In genomic region chr1:161089938-161090337, GRCh38 we compare ENCODE assay signal across 1 cellular context.
TF ChIP-seq lines count a peak whose summit lies in the region.

No MANE protein-coding gene starts in this region.

TF ChIP-seq in H1, 55 proteins besides CTCF, POLR2A, EP300 and RAD21:
- TF ChIP-seq HDAC2 (IDR thresholded peaks at IDR 0.05; ENCODE audit: borderline replicate concordance in 1 of 2, low read depth in 2 of 2, low read length in 2 of 2) (no peak), ATF2 (IDR thresholded peaks at IDR 0.05; ENCODE audit: low read length) (no peak), E2F6 (IDR thresholded peaks at IDR 0.05) (no peak), USF2 (IDR thresholded peaks at IDR 0.05; ENCODE audit: low read length) (no peak), ATF3 (IDR thresholded peaks at IDR 0.05; ENCODE audit: insufficient read depth, low read depth, low read length) (no peak), SP2 (IDR thresholded peaks at IDR 0.05; ENCODE audit: low read length) (no peak), RNF2 (IDR thresholded peaks at IDR 0.05; ENCODE audit: borderline replicate concordance, low read depth, low read length, missing control alignments, poor library complexity, severe bottlenecking) (no peak), GABPA (IDR thresholded peaks at IDR 0.05; ENCODE audit: borderline replicate concordance, insufficient read depth, low read length) (no peak), SIX5 (IDR thresholded peaks at IDR 0.05; ENCODE audit: low read depth, low read length) (no peak), POLR2AphosphoS5 (IDR thresholded peaks at IDR 0.05; ENCODE audit: low read depth, low read length) (no peak), NRF1 (IDR thresholded peaks at IDR 0.05; ENCODE audit: low read depth, low read length) (no peak), JUN (IDR thresholded peaks at IDR 0.05; ENCODE audit: low read depth, low read length) (no peak)
TF ChIP-seq in H1: peak in this region for 0.
